In genomic region chr13:99214232-99214631, GRCh38 we compare ENCODE assay signal across 8 cellular contexts. TPM values are rescaled to one million over a fixed set of nuclear protein-coding genes. Genes with fewer than 3 reads are reported as not detected.
DNase-seq lines count a peak whose midpoint lies in the region; ATAC-seq lines count a peak whose summit lies in the region.

No MANE protein-coding gene starts in this region.

- H3K4me3 ChIP-seq in ectodermal cell (ENCODE audit: insufficient read depth, low read depth, low read length): no peak overlapping the region

- H3K27ac ChIP-seq in ectodermal cell (ENCODE audit: insufficient read depth, low read depth, low read length, poor library complexity, severe bottlenecking): peak overlapping the region; percentile 44

- peak overlapping the region; percentile 91 to 97 for H3K27ac Mint-ChIP-seq in stimulated activated naive CD8-positive, alpha-beta T cell treated with anti-CD3 and anti-CD28 coated beads, Interleukin-15, amount 100 ng/mL, for 72 hours

- H3K4me3 Mint-ChIP-seq in stimulated activated naive CD8-positive, alpha-beta T cell treated with anti-CD3 and anti-CD28 coated beads, Interleukin-15, amount 100 ng/mL, for 72 hours: peak overlapping the region; percentile 66 to 81

- H3K27me3 Mint-ChIP-seq in stimulated activated naive CD8-positive, alpha-beta T cell treated with anti-CD3 and anti-CD28 coated beads, Interleukin-15, amount 100 ng/mL, for 72 hours: no peaks in the 10 kb centered on the region

- no peaks in the 10 kb centered on the region for H3K9me3 ChIP-seq in ectodermal cell (ENCODE audit: control insufficient read depth, low read length)

- H3K27me3 ChIP-seq in ectodermal cell (ENCODE audit: control insufficient read depth, insufficient read depth, low read length, poor library complexity, severe bottlenecking): no peaks in the 10 kb centered on the region

- DNase-seq in activated naive CD4-positive, alpha-beta T cell treated with Interleukin-2 at 50 U/mL for 16 hours: peak; percentile 64
- no peak for DNase-seq in activated naive CD4-positive, alpha-beta T cell (lab: John Stamatoyannopoulos, UW)
- DNase-seq in stimulated activated naive CD8-positive, alpha-beta T cell treated with anti-CD3 and anti-CD28 coated beads, Interleukin-15, amount 100 ng/mL, for 72 hours: peak; percentile 60 to 81
- no peak for DNase-seq in NK-92 (lab: John Stamatoyannopoulos, UW; ENCODE audit: unreplicated experiment)
- no peak for DNase-seq in NCI-H345 treated with DMSO at 0.1 percent for 48 hours (lab: John Stamatoyannopoulos, UW; ENCODE audit: unreplicated experiment)

- peaks cover 18% of the 10 kb centered on the region for H3K4me1 ChIP-seq in ectodermal cell (ENCODE audit: control insufficient read depth, insufficient read depth, low read length)

- H3K36me3 ChIP-seq in ectodermal cell (ENCODE audit: control insufficient read depth, insufficient read depth, low read length): no peaks in the 10 kb centered on the region

- H3K9me3 Mint-ChIP-seq in stimulated activated naive CD8-positive, alpha-beta T cell treated with anti-CD3 and anti-CD28 coated beads, Interleukin-15, amount 100 ng/mL, for 72 hours: no peaks in the 10 kb centered on the region

- peak; percentile 82 for ATAC-seq in HG03460 (IDR thresholded peaks at IDR 0.05; ENCODE audit: unreplicated experiment)
- ATAC-seq in stimulated activated naive CD8-positive, alpha-beta T cell treated with anti-CD3 and anti-CD28 coated beads, Interleukin-15, amount 100 ng/mL, for 72 hours: peak; percentile 90
- ATAC-seq in HG02840 (IDR thresholded peaks at IDR 0.05; ENCODE audit: low FRiP score, unreplicated experiment): no peak

- peaks cover 95% of the 10 kb centered on the region for H3K4me1 Mint-ChIP-seq in stimulated activated naive CD8-positive, alpha-beta T cell treated with anti-CD3 and anti-CD28 coated beads, Interleukin-15, amount 100 ng/mL, for 72 hours

- WGBS in ectodermal cell, 2 experiments: 63 to 66% methylated on average over 7 of the region's 7 CpGs

RNA-seq across cellular contexts. Expression of gene UBAC2, which starts 13.6 kb away (rescaled TPM):
- 93.3 TPM for polyA plus RNA-seq in ectodermal cell (2013, experiment 1 of 4)
- polyA plus RNA-seq in ectodermal cell (2013, experiment 2 of 4): 94.3 TPM
- 83.0 TPM for polyA plus RNA-seq in ectodermal cell (2013, experiment 3 of 4)
- polyA plus RNA-seq in ectodermal cell (2013, experiment 4 of 4): 92.2 TPM

RNA-seq across cellular contexts. Expression of gene GPR18, which starts 43.9 kb away (rescaled TPM):
- polyA plus RNA-seq in ectodermal cell (2013, experiment 1 of 4): not detected
- polyA plus RNA-seq in ectodermal cell (2013, experiment 2 of 4): not detected
- polyA plus RNA-seq in ectodermal cell (2013, experiment 3 of 4): not detected
- not detected for polyA plus RNA-seq in ectodermal cell (2013, experiment 4 of 4)

Comparison
In these comparisons a context has a peak if more than half of its experiments do, and no peak if none do; other contexts are left out.
1. DNase-seq: peak in activated naive CD4-positive, alpha-beta T cell treated with Interleukin-2 at 50 U/mL for 16 hours (single experiment) and stimulated activated naive CD8-positive, alpha-beta T cell treated with anti-CD3 and anti-CD28 coated beads, Interleukin-15, amount 100 ng/mL, for 72 hours (2 of 2); none in activated naive CD4-positive, alpha-beta T cell (0 of 4), NK-92 (single experiment) and NCI-H345 treated with DMSO at 0.1 percent for 48 hours (single experiment).